Comparison of ENCODE assay signal across 8 cellular contexts in the genomic region with DNA sequence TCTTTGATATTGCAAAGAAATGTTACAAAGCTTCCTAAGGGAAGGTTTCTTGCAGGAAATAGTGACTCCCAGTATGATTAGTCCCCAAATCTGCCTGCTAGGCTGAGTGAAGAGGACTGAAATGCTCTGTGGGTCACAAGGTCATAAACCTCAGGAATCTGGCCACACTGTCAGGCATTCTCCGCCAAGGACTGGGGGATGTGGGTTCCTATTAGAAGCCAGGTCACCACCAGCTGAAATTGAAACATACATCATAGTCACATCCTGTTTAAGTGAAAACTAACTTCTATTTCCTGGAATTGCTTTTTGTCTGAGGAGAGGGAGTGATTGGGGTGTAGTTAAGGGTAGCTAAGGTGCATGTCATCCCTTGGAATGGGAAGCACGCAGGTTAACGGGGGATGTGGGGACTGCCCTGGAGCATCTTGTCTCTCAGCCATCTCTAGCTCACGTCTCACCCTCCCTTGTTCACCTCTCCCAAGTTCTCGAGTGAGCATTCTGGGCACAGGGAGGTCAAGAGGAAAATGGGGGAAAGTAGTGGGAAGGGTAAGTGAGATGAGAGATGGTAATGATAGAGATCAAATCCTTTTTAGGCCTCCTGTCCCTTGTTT. TPM values are rescaled to one million over a fixed set of nuclear protein-coding genes. Genes with fewer than 3 reads are reported as not detected.
A peak's percentile ranks its signal among the peaks of the same experiment; 100 is the strongest.
DNase-seq lines count a peak whose midpoint lies in the region; FAIRE-seq and TF ChIP-seq lines count a peak whose summit lies in the region.

No MANE protein-coding gene starts in this region.

- H3K36me3 ChIP-seq in MM.1S (replicated peaks; ENCODE audit: insufficient read depth, low read length) (no peaks in the 10 kb centered on the region), kidney (ENCODE audit: control insufficient read depth in 1 of 2, insufficient read depth in 2 of 2, low read length in 2 of 2) (no peaks in the 10 kb centered on the region)

- no peaks in the 10 kb centered on the region for H3K27me3 Mint-ChIP-seq in nephron (ENCODE audit: low read depth)

- H3F3A ChIP-seq in MM.1S (ENCODE audit: insufficient read depth, low read length) = no peaks in the 10 kb centered on the region

- intact Hi-C loops in kidney (cut with DNase I) = no loop called here

- H3K79me2 ChIP-seq in MM.1S (ENCODE audit: low read length) = no peaks in the 10 kb centered on the region

- H3K4me3 Mint-ChIP-seq in nephron = no peak overlapping the region

- no peaks in the 10 kb centered on the region for H3K9me2 ChIP-seq in MM.1S (replicated peaks; ENCODE audit: insufficient read depth, low read length)

- in situ Hi-C loops in GM13977 (cut with MboI; ENCODE audit: low pct_unique_long_range_greater_than_20kb, low sequenced_read_pairs, unreplicated experiment) = no loop called here

- H2AFZ ChIP-seq in MM.1S (ENCODE audit: low read length) = 0 out of 2 replicates have a peak overlapping the region, but pooled peaks have one; percentile 26

- peak overlapping the region; percentile 24 to 46 (median 34) for H3K27ac Mint-ChIP-seq in nephron

- H4K20me1 ChIP-seq in MM.1S (ENCODE audit: insufficient read depth, low read length) = no peaks in the 10 kb centered on the region

- TF ChIP-seq CTCF in MM.1S (IDR thresholded peaks at IDR 0.05; ENCODE audit: low read length) (no peak), cardiac fibroblast (IDR thresholded peaks at IDR 0.05; ENCODE audit: low read depth, low read length) (no peak), nephron (IDR thresholded peaks at IDR 0.05; ENCODE audit: unreplicated experiment in 3 of 3) (no peak), kidney (IDR thresholded peaks at IDR 0.05; ENCODE audit: borderline replicate concordance, extremely low read depth, insufficient read depth) (no peak), GM13977 (IDR thresholded peaks at IDR 0.05; ENCODE audit: extremely low read depth, insufficient read depth, missing control alignments) (no peak)

- H3K9me3 Mint-ChIP-seq in nephron = no peaks in the 10 kb centered on the region

- FAIRE-seq in kidney (lab: Jason Lieb, UNC) = no peak

- H3K4me1 ChIP-seq in MM.1S (ENCODE audit: low read length) (peaks cover 6% of the 10 kb centered on the region), kidney (ENCODE audit: control insufficient read depth in 1 of 2, insufficient read depth in 1 of 2, low read depth in 1 of 2, low read length in 2 of 2) (peaks cover 0 to 4% of the 10 kb centered on the region in 2 donors)

- no peaks in the 10 kb centered on the region for H3K27me3 ChIP-seq in MM.1S (replicated peaks; ENCODE audit: insufficient read depth, low read length)

- no peak overlapping the region for H3K4me2 ChIP-seq in MM.1S (ENCODE audit: low read depth, low read length)

- H3K9ac ChIP-seq in MM.1S (ENCODE audit: low read length) = no peak overlapping the region
- H3K9ac ChIP-seq in kidney (ENCODE audit: low read length in 2 of 2) = no peak overlapping the region

- peak; percentile 72 for DNase-seq in Daoy (ENCODE audit: low read depth)
- DNase-seq in MM.1S = no peak
- DNase-seq in cardiac fibroblast (ENCODE audit: low read depth in 2 of 2) = peak; percentile 51 to 92
- DNase-seq in NCI-H446 treated with DMSO at 0.1 percent for 48 hours (lab: John Stamatoyannopoulos, UW) = no peak
- no peak for DNase-seq in HuH-7 (ENCODE audit: low spot score)
- no peak for DNase-seq in kidney
- DNase-seq in GM13977 (ENCODE audit: low spot score) = no peak

- H3K36me3 Mint-ChIP-seq in nephron (ENCODE audit: low read depth) = no peaks in the 10 kb centered on the region

- no peak overlapping the region for H3K4me3 ChIP-seq in MM.1S (ENCODE audit: low read length)
- no peak overlapping the region for H3K4me3 ChIP-seq in cardiac fibroblast (replicated peaks in 1 of 2; ENCODE audit: low read depth in 2 of 2, low read length in 2 of 2)
- H3K4me3 ChIP-seq in kidney (ENCODE audit: low read length in 2 of 2) = no peak overlapping the region

- H3K4me1 Mint-ChIP-seq in nephron = peaks cover 37% of the 10 kb centered on the region

- no peak overlapping the region for H3K27ac ChIP-seq in MM.1S (ENCODE audit: low read length)
- no peak overlapping the region for H3K27ac ChIP-seq in kidney (ENCODE audit: low read depth in 2 of 2, low read length in 2 of 2)

- H3K9me3 ChIP-seq in MM.1S (replicated peaks; ENCODE audit: insufficient read depth, low read length) (no peaks in the 10 kb centered on the region), kidney (ENCODE audit: control insufficient read depth in 1 of 2, low read length in 2 of 2) (no peaks in the 10 kb centered on the region)

RNA-seq across cellular contexts. Expression of gene GSAP, which starts 12.0 kb away (rescaled TPM):
- 0.57 and 5.8 TPM in 2 replicates for total RNA-seq in Daoy (2014; rRNA removed; shearing (Covaris generic))
- 29.4 TPM for total RNA-seq in kidney
- 11.7 TPM for polyA plus RNA-seq in kidney (ENCODE audit: insufficient read depth, low read depth, low replicate concordance)

Comparison
In these comparisons a context has a peak if more than half of its experiments do, and no peak if none do; other contexts are left out.
1. DNase-seq: peak in Daoy (single experiment) and cardiac fibroblast (2 of 2); none in MM.1S (single experiment), NCI-H446 treated with DMSO at 0.1 percent for 48 hours (single experiment), HuH-7 (single experiment), kidney (single experiment) and GM13977 (single experiment).